14 cellular contexts compared by ENCODE assay signal in the genomic region with DNA sequence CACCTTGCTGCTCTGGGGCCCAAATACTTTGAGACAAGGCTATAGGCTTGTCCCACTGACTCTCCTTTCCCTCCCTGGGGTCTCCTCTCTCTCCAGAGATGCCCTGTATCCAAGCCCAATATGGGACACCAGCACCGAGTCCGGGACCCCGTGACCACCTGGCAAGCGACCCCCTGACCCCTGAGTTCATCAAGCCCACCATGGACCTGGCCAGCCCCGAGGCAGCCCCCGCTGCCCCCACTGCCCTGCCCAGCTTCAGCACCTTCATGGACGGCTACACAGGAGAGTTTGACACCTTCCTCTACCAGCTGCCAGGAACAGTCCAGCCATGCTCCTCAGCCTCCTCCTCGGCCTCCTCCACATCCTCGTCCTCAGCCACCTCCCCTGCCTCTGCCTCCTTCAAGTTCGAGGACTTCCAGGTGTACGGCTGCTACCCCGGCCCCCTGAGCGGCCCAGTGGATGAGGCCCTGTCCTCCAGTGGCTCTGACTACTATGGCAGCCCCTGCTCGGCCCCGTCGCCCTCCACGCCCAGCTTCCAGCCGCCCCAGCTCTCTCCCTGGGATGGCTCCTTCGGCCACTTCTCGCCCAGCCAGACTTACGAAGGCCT. TPM values are rescaled to one million over a fixed set of nuclear protein-coding genes. Genes with fewer than 3 reads are reported as not detected.
DNase-seq lines count a peak whose midpoint lies in the region; ATAC-seq and TF ChIP-seq lines count a peak whose summit lies in the region.
"Had no signal": no experiment of that assay in that cellular context is flagged by ENCODE, and none has a peak within 500 bp of the region (broad histone marks: within the 10 kb centered on the region; RNA-seq: fewer than 3 reads in every experiment).

No MANE protein-coding gene starts in this region.

- peaks cover 27 to 29% of the 10 kb centered on the region in 2 donors for H3K4me1 Mint-ChIP-seq in natural killer cell
- H3K4me1 Mint-ChIP-seq in natural killer cell treated with Interleukin-12 subunit alpha and Interleukin-12 subunit beta and Interleukin-15 and Interleukin-18, amount 100 ng/mL, for 72 hours (ENCODE audit: low read depth in 2 of 2), result peaks cover 23 to 29% of the 10 kb centered on the region in 2 donors
- peaks cover 20% of the 10 kb centered on the region for H3K4me1 Mint-ChIP-seq in type B pancreatic cell (ENCODE audit: unreplicated experiment)
- peaks cover 26% of the 10 kb centered on the region for H3K4me1 Mint-ChIP-seq in progenitor cell of endocrine pancreas (ENCODE audit: low read depth)
- peaks cover 25% of the 10 kb centered on the region for H3K4me1 Mint-ChIP-seq in WTC11

- no peak for DNase-seq in natural killer cell
- DNase-seq in natural killer cell treated with Interleukin-12 subunit alpha and Interleukin-12 subunit beta and Interleukin-15 and Interleukin-18, amount 100 ng/mL, for 72 hours (ENCODE audit: low spot score), result no peak
- no peak for DNase-seq in colonic mucosa
- DNase-seq in posterior vena cava (ENCODE audit: low spot score), result peak; percentile 87
- no peak for DNase-seq in type B pancreatic cell (ENCODE audit: extremely low spot score, unreplicated experiment)
- DNase-seq in MG63, result no peak
- DNase-seq in progenitor cell of endocrine pancreas (ENCODE audit: low spot score, unreplicated experiment), result no peak
- no peak for DNase-seq in WTC11 (ENCODE audit: low spot score)
- DNase-seq: DND-41, left lung, nephron progenitor cell had no signal

- H3K4me3 Mint-ChIP-seq in natural killer cell (no peak overlapping the region), type B pancreatic cell (no peak overlapping the region), progenitor cell of endocrine pancreas (ENCODE audit: low read depth) (no peak overlapping the region), WTC11 (no peak overlapping the region)
- no peak overlapping the region for H3K4me3 Mint-ChIP-seq in natural killer cell treated with Interleukin-12 subunit alpha and Interleukin-12 subunit beta and Interleukin-15 and Interleukin-18, amount 100 ng/mL, for 72 hours
- H3K4me3 Mint-ChIP-seq: nephron progenitor cell had no signal

- H3K9me3 ChIP-seq in colonic mucosa (no peaks in the 10 kb centered on the region), MG63 (no peaks in the 10 kb centered on the region)
- H3K9me3 ChIP-seq: left lung had no signal

- no peak for TF ChIP-seq CTCF in natural killer cell (IDR thresholded peaks at IDR 0.05)
- TF ChIP-seq CTCF in colonic mucosa (IDR thresholded peaks at IDR 0.05), result no peak
- no peak for TF ChIP-seq CTCF in type B pancreatic cell (conservative IDR thresholded peaks at IDR 0.05)
- TF ChIP-seq CTCF in progenitor cell of endocrine pancreas (IDR thresholded peaks at IDR 0.05; ENCODE audit: unreplicated experiment), result no peak
- TF ChIP-seq CTCF in WTC11 (IDR thresholded peaks at IDR 0.05), result no peak

- ATAC-seq in natural killer cell, result no peak
- no peak for ATAC-seq in natural killer cell treated with Interleukin-12 subunit alpha and Interleukin-12 subunit beta and Interleukin-15 and Interleukin-18, amount 100 ng/mL, for 72 hours
- ATAC-seq in WTC11, result no peak
- ATAC-seq: left lung, SK-N-SH treated with all-trans-retinoic acid at 6 μM for 48 hours had no signal

- CTCF ChIA-PET in WTC11 (lab: Charles Lee), result interaction anchor here (0.6 to 2.3 kb wide), 6 partner anchors 28 to 939 kb away, joined by 3 to 16 read pairs (median 4); no protein-coding TSS in a partner anchor

- H3K27ac ChIP-seq in colonic mucosa, result no peak overlapping the region
- H3K27ac ChIP-seq: cardiac muscle cell, left lung had no signal

- no peaks in the 10 kb centered on the region for H3K36me3 ChIP-seq in colonic mucosa
- peaks cover 2% of the 10 kb centered on the region; the same call in 1 of the 2 replicates for H3K36me3 ChIP-seq in MG63

- H3K9ac ChIP-seq in colonic mucosa (ENCODE audit: low read depth in 2 of 2, low read length in 2 of 2), result peak overlapping the region in 1 of 2 donors; percentile 9

- H3K4me3 ChIP-seq in colonic mucosa (peak overlapping the region; percentile 4), MG63 (no peak overlapping the region)
- H3K4me3 ChIP-seq: cardiac muscle cell had no signal

- no peaks in the 10 kb centered on the region for H3K27me3 ChIP-seq in colonic mucosa
- no peaks in the 10 kb centered on the region for H3K27me3 ChIP-seq in MG63
- H3K27me3 ChIP-seq: cardiac muscle cell had no signal

- intact Hi-C loops in natural killer cell (cut with micrococcal nuclease) (no loop called here), colonic mucosa (cut with DNase I) (no loop called here), posterior vena cava (cut with DNase I) (no loop called here)

- peak overlapping the region; percentile 3 to 97 for H3K27ac Mint-ChIP-seq in natural killer cell
- H3K27ac Mint-ChIP-seq in natural killer cell treated with Interleukin-12 subunit alpha and Interleukin-12 subunit beta and Interleukin-15 and Interleukin-18, amount 100 ng/mL, for 72 hours, result no peak overlapping the region
- peak overlapping the region; percentile 34 for H3K27ac Mint-ChIP-seq in type B pancreatic cell
- H3K27ac Mint-ChIP-seq in progenitor cell of endocrine pancreas, result no peak overlapping the region
- no peak overlapping the region for H3K27ac Mint-ChIP-seq in WTC11
- H3K27ac Mint-ChIP-seq: nephron progenitor cell had no signal

- H3K9me3 Mint-ChIP-seq in natural killer cell (no peaks in the 10 kb centered on the region), type B pancreatic cell (no peaks in the 10 kb centered on the region), progenitor cell of endocrine pancreas (ENCODE audit: low read depth) (no peaks in the 10 kb centered on the region), WTC11 (no peaks in the 10 kb centered on the region)
- no peaks in the 10 kb centered on the region for H3K9me3 Mint-ChIP-seq in natural killer cell treated with Interleukin-12 subunit alpha and Interleukin-12 subunit beta and Interleukin-15 and Interleukin-18, amount 100 ng/mL, for 72 hours
- H3K9me3 Mint-ChIP-seq: nephron progenitor cell had no signal

- H3K36me3 Mint-ChIP-seq in natural killer cell, result no peaks in the 10 kb centered on the region
- H3K36me3 Mint-ChIP-seq in natural killer cell treated with Interleukin-12 subunit alpha and Interleukin-12 subunit beta and Interleukin-15 and Interleukin-18, amount 100 ng/mL, for 72 hours, result no peaks in the 10 kb centered on the region
- H3K36me3 Mint-ChIP-seq in type B pancreatic cell, result no peaks in the 10 kb centered on the region
- H3K36me3 Mint-ChIP-seq in progenitor cell of endocrine pancreas (ENCODE audit: insufficient read depth), result peaks cover 1% of the 10 kb centered on the region
- 0 out of 2 replicates have a peak, but pooled peaks cover 3% of the 10 kb centered on the region for H3K36me3 Mint-ChIP-seq in WTC11

- peaks cover 7% of the 10 kb centered on the region for H3K4me1 ChIP-seq in colonic mucosa

- POLR2A ChIA-PET in WTC11 (lab: Charles Lee), result no interaction called here

- H3K27me3 Mint-ChIP-seq in natural killer cell (ENCODE audit: low read depth in 2 of 2) (peaks cover 0 to 4% of the 10 kb centered on the region in 2 donors), type B pancreatic cell (peaks cover 14% of the 10 kb centered on the region), progenitor cell of endocrine pancreas (peaks cover 2% of the 10 kb centered on the region), WTC11 (ENCODE audit: low read depth) (peaks cover 30% of the 10 kb centered on the region)
- H3K27me3 Mint-ChIP-seq in natural killer cell treated with Interleukin-12 subunit alpha and Interleukin-12 subunit beta and Interleukin-15 and Interleukin-18, amount 100 ng/mL, for 72 hours, result peaks cover 3 to 5% of the 10 kb centered on the region in 2 donors

TF ChIP-seq in WTC11, 78 proteins besides CTCF, POLR2A, EP300 and RAD21 (continues in another document):
- TF ChIP-seq SMAD3 (CRISPR knock-in tag; IDR thresholded peaks at IDR 0.05; ENCODE audit: borderline replicate concordance), result no peak
- TF ChIP-seq SOX15 (CRISPR knock-in tag; IDR thresholded peaks at IDR 0.05), result no peak

RNA-seq across cellular contexts. Expression of a gene that starts 3.1 kb away (rescaled TPM):
- total RNA-seq in natural killer cell (100 to 1,000 TPM in 1 of 3 donors, 10 to 100 TPM in 2; 72.5 to 177 (median 96.7) TPM), colonic mucosa (10 to 100 TPM; 51.1 to 52.0 TPM), posterior vena cava (100 to 1,000 TPM; 197 to 567 TPM), type B pancreatic cell (ENCODE audit: low replicate concordance) (11.4 and 81.9 TPM in 2 replicates), progenitor cell of endocrine pancreas (21.7 and 22.8 TPM in 2 replicates), WTC11 (2021) (19.2 to 26.9 TPM (median 22.0 TPM) in 3 replicates)
- 1 to 10 TPM; 3.0 to 4.0 TPM for total RNA-seq in natural killer cell treated with Interleukin-12 subunit alpha and Interleukin-12 subunit beta and Interleukin-15 and Interleukin-18, amount 100 ng/mL, for 72 hours
- total RNA-seq in MG63 (2014; rRNA removed; shearing (Covaris generic); ENCODE audit: low replicate concordance), result 4.4 TPM in 1 of 2 replicates, not detected in the other

RNA-seq across cellular contexts. Expression of a gene that starts 15.4 kb away (rescaled TPM):
- total RNA-seq in natural killer cell, result 10 to 100 TPM; 18.6 to 32.8 (median 23.3) TPM
- 10 to 100 TPM; 43.1 to 55.1 TPM for total RNA-seq in natural killer cell treated with Interleukin-12 subunit alpha and Interleukin-12 subunit beta and Interleukin-15 and Interleukin-18, amount 100 ng/mL, for 72 hours
- 10 to 100 TPM; 37.7 to 44.0 TPM for total RNA-seq in colonic mucosa
- 10 to 100 TPM; 26.4 to 30.8 TPM for total RNA-seq in posterior vena cava
- 35.7 and 48.7 TPM in 2 replicates for total RNA-seq in type B pancreatic cell (ENCODE audit: low replicate concordance)
- total RNA-seq in MG63 (2014; rRNA removed; shearing (Covaris generic); ENCODE audit: low replicate concordance), result 45.4 and 110 TPM in 2 replicates
- 23.5 and 26.4 TPM in 2 replicates for total RNA-seq in progenitor cell of endocrine pancreas
- 43.3 to 52.1 TPM (median 45.0 TPM) in 3 replicates for total RNA-seq in WTC11 (2021)

RNA-seq across cellular contexts. Expression of a gene that starts 25.2 kb away (rescaled TPM):
- total RNA-seq in natural killer cell, result not detected
- not detected for total RNA-seq in natural killer cell treated with Interleukin-12 subunit alpha and Interleukin-12 subunit beta and Interleukin-15 and Interleukin-18, amount 100 ng/mL, for 72 hours
- under 1 TPM; 0.30 to 0.58 TPM for total RNA-seq in colonic mucosa
- under 1 TPM in 1 of 2 donors, not detected in 1; 0.19 TPM for total RNA-seq in posterior vena cava
- not detected in 2 replicates for total RNA-seq in type B pancreatic cell (ENCODE audit: low replicate concordance)
- not detected in 2 replicates for total RNA-seq in MG63 (2014; rRNA removed; shearing (Covaris generic); ENCODE audit: low replicate concordance)
- not detected in 2 replicates for total RNA-seq in progenitor cell of endocrine pancreas
- total RNA-seq in WTC11 (2021), result 0.14 to 0.21 TPM in 2 of 3 replicates, not detected in the other
- total RNA-seq: cardiac muscle cell, OCI-LY7 had no signal

RNA-seq across cellular contexts. Expression of a gene that starts 47.6 kb away (rescaled TPM):
- total RNA-seq in natural killer cell, result 100 to 1,000 TPM; 403 to 663 (median 424) TPM
- total RNA-seq in natural killer cell treated with Interleukin-12 subunit alpha and Interleukin-12 subunit beta and Interleukin-15 and Interleukin-18, amount 100 ng/mL, for 72 hours, result 1 to 10 TPM; 5.4 to 5.6 TPM
- total RNA-seq in colonic mucosa, result 10 to 100 TPM in 1 of 2 donors, 1 to 10 TPM in 1; 5.0 to 15.2 TPM
- 10 to 100 TPM; 38.0 to 50.6 TPM for total RNA-seq in posterior vena cava
- total RNA-seq in type B pancreatic cell (ENCODE audit: low replicate concordance), result 4.2 and 16.5 TPM in 2 replicates
- 1.4 and 2.0 TPM in 2 replicates for total RNA-seq in MG63 (2014; rRNA removed; shearing (Covaris generic); ENCODE audit: low replicate concordance)
- 12.5 and 15.5 TPM in 2 replicates for total RNA-seq in progenitor cell of endocrine pancreas
- total RNA-seq in WTC11 (2021), result 5.5 to 7.1 TPM (median 6.1 TPM) in 3 replicates

Comparison
In these comparisons a context has a peak if more than half of its experiments do, and no peak if none do; other contexts are left out.
1. H3K27ac Mint-ChIP-seq: peak in natural killer cell (2 of 2) and type B pancreatic cell (single experiment); none in natural killer cell treated with Interleukin-12 subunit alpha and Interleukin-12 subunit beta and Interleukin-15 and Interleukin-18, amount 100 ng/mL, for 72 hours (0 of 2), progenitor cell of endocrine pancreas (single experiment) and WTC11 (single experiment).